ENCODE assay signal across 8 cellular contexts in the genomic region with DNA sequence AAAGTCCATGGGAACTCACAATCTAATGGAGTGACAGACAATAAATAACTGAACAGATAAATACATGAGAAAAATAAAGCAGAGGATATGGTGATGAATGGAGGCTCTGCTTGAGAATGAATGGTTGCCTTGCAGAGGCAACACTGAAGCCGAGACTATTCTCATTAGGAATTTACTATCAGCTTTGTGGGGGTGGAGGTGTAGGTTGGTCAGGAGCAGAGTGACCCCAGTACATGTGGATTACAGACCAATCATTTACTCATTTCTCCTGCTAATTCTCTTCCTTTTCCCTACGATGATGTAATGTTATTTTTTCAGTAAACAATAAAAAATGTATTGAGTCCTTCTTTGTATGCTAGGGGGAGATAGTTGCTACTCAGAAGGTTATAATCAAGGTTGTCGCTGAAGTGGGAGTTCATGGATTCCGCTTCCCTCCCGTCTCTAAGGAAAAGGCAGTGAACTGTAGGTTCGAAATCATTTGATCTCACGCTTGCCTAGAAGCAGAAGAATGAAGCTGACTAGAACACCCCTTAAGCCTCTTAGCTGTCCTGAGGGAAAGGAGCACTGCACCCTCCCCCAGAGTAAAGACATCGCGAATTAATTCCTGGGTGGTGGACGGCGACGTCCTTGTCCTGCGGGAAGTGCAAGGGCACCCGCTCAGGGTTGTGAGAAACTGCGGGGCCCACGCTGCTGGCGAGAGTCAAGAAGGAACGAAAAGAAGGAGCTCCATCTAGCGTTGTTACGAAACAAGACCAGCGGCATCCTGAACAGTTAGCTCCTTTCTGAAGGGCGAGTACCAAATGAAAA.
DNase-seq lines count a peak whose midpoint lies in the region; ATAC-seq and TF ChIP-seq lines count a peak whose summit lies in the region.

No MANE protein-coding gene starts in this region.

- peak overlapping the region; percentile 36 for H3K4me3 ChIP-seq in A673 (ENCODE audit: low read depth, low read length, poor library complexity, severe bottlenecking)

- H3K4me1 ChIP-seq in A673 (ENCODE audit: insufficient read depth, low read length, poor library complexity, severe bottlenecking), result peaks cover 4% of the 10 kb centered on the region

- peak; percentile 74 for TF ChIP-seq CTCF in A673 (conservative IDR thresholded peaks at IDR 0.05; ENCODE audit: low read depth, low read length)

- POLR2A ChIA-PET in A673 (lab: Charles Lee; ENCODE audit: low non-redundant PET), result interaction anchor here (0.5 to 0.7 kb wide), 3 partner anchors 126 to 1188 kb away, joined by 3 to 13 read pairs (median 4); no protein-coding TSS in a partner anchor

- DNase-seq in A673 (ENCODE audit: low spot score), result peak; percentile 85
- DNase-seq in NCI-H2171 (lab: John Stamatoyannopoulos, UW), result peak; percentile 73
- peak; percentile 31 for DNase-seq in activated CD4-positive, CD25-positive, alpha-beta regulatory T cell treated with anti-CD3 and anti-CD28 coated beads, Interleukin-2, amount 50 U/mL, for 72 hours
- DNase-seq in dedifferentiated amniotic fluid mesenchymal stem cell (ENCODE audit: extremely low spot score), result peak; percentile 89
- peak; percentile 7 to 25 for DNase-seq in stimulated activated CD4-positive, alpha-beta T cell treated with anti-CD3 and anti-CD28 coated beads, Interleukin-1b, Interleukin-23, amount 100 ng/mL, for 4 hours (ENCODE audit: low read depth in 2 of 2)

- H3K27ac ChIP-seq in A673 (ENCODE audit: low read depth, low read length, poor library complexity, severe bottlenecking), result no peak overlapping the region
- H3K27ac ChIP-seq in layer of hippocampus (ENCODE audit: low read depth, low read length), result peak overlapping the region; percentile 41

- H3K36me3 ChIP-seq in A673 (ENCODE audit: insufficient read depth, low read length, poor library complexity, severe bottlenecking), result no peaks in the 10 kb centered on the region

- CTCF ChIA-PET in A673 (lab: Charles Lee), result interaction anchor here (0.6 to 1.1 kb wide), 10 partner anchors 33 to 376 kb away, joined by 3 to 30 read pairs (median 4); no protein-coding TSS in a partner anchor

- intact Hi-C loops in A673 (cut with micrococcal nuclease; ENCODE audit: unreplicated experiment), result loop anchor here (1.0 kb wide), 2 partner anchors 217 to 248 kb away; no protein-coding TSS in a partner anchor

- no TSS peak for BruUV-seq in A673 (replicated peaks; lab: Mats Ljungman, UMichigan)

- H3K9me3 ChIP-seq in A673 (ENCODE audit: low read depth, low read length, poor library complexity, severe bottlenecking), result peaks cover 3% of the 10 kb centered on the region

- no peaks in the 10 kb centered on the region for H3K27me3 ChIP-seq in A673 (replicated peaks; ENCODE audit: insufficient read depth, low read depth, low read length, poor library complexity)
- H3K27me3 ChIP-seq in layer of hippocampus (ENCODE audit: control insufficient read depth, insufficient read depth, low read length), result no peaks in the 10 kb centered on the region

- ATAC-seq in GM18511 (IDR thresholded peaks at IDR 0.05; ENCODE audit: unreplicated experiment) (peak; percentile 92), HG03097 (IDR thresholded peaks at IDR 0.05; ENCODE audit: low FRiP score, unreplicated experiment) (peak; percentile 71)

Comparison
In these comparisons a context has a peak if more than half of its experiments do, and no peak if none do; other contexts are left out.
1. DNase-seq: peak in every context shown above with its lines; median percentile 89 in dedifferentiated amniotic fluid mesenchymal stem cell; 85 in A673; 73 in NCI-H2171; 31 in activated CD4-positive, CD25-positive, alpha-beta regulatory T cell treated with anti-CD3 and anti-CD28 coated beads, Interleukin-2, amount 50 U/mL, for 72 hours; 16 in stimulated activated CD4-positive, alpha-beta T cell treated with anti-CD3 and anti-CD28 coated beads, Interleukin-1b, Interleukin-23, amount 100 ng/mL, for 4 hours.